In genomic region chr5:95102080-95102479, GRCh38 we compare ENCODE assay signal across 1 cellular context.
TF ChIP-seq lines count a peak whose summit lies in the region.

No MANE protein-coding gene starts in this region.

TF ChIP-seq in WTC11, 78 proteins besides CTCF, POLR2A, EP300 and RAD21 (continued from another document):
- TF ChIP-seq USF1 (CRISPR knock-in tag; IDR thresholded peaks at IDR 0.05) (no peak), ZMAT4 (CRISPR knock-in tag; IDR thresholded peaks at IDR 0.05) (no peak), RELA (CRISPR knock-in tag; IDR thresholded peaks at IDR 0.05; ENCODE audit: borderline replicate concordance) (no peak)
